Comparison of ENCODE assay signal across 9 cellular contexts in the genomic region with DNA sequence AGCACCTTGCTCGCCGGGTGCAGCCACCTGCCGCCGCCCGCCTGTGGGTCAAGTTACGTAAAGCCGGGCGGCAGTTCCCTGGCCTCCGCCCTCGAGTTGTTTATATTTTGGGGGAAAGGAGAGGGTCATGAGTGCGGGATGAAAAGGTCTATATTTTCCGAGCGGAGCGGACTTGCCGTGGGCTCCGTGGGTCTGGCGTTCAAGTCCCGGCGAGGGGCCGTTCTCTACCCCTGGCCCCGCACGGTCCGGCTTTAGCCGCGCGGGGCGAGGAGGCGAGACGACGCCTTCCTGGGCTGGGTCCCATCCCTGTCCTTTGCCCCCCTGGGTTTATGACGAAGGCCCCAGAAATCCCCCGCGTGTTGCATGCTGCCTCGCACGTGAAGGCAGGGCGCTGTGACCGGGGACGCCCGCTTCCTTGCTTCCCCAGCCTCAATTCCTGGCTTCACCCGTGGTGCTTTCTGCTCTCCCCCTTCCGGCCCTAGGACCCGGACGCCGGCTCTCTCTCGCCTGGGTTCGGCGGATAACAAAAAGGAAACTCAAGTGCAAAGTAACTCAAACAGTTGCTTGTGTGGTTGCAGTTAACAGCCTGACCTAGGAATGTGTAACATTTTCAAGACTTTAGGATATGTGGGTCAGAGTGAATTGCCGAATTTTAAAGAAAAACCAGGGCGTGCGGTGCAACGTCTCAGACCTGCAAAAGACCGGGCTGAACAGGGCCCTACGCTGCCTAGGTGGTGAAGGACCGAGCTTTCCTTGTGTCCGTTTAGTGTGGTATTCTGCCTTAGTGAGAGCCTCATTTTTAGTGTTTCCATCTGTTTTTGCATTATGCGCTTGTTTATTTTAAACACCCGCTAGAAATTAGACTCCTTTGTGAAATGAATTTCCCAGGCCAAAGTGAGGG. TPM values are rescaled to one million over a fixed set of nuclear protein-coding genes. Genes with fewer than 3 reads are reported as not detected.
DNase-seq lines count a peak whose midpoint lies in the region; ATAC-seq, FAIRE-seq and TF ChIP-seq lines count a peak whose summit lies in the region.
"Had no signal": no experiment of that assay in that cellular context is flagged by ENCODE, and none has a peak within 500 bp of the region (broad histone marks: within the 10 kb centered on the region; RNA-seq: fewer than 3 reads in every experiment).

No MANE protein-coding gene starts in this region.

- FAIRE-seq in GM12891 (lab: Jason Lieb, UNC): no peak
- FAIRE-seq: islet of Langerhans had no signal

- TF ChIP-seq POLR2A in GM12891 (IDR thresholded peaks at IDR 0.05; ENCODE audit: low read depth, low read length): no peak

- peak; percentile 39 for DNase-seq in GM12891 (ENCODE audit: insufficient read length, low spot score)
- DNase-seq in NCI-H526 (lab: John Stamatoyannopoulos, UW): peak; percentile 40 to 58
- DNase-seq in activated CD8-positive, alpha-beta memory T cell treated with anti-CD3 and anti-CD28 coated beads, Interleukin-2, amount 50 U/mL, for 24 hours (ENCODE audit: extremely low read depth): peak; percentile 17
- DNase-seq in epithelial cell of esophagus (ENCODE audit: low read depth): peak; percentile 33
- peak; percentile 17 for DNase-seq in mucosa of gallbladder (ENCODE audit: low spot score)
- DNase-seq in stimulated activated CD8-positive, alpha-beta memory T cell treated with anti-CD3 and anti-CD28 coated beads, Interleukin-7, amount 100 ng/mL, for 1 hour (ENCODE audit: low read depth in 2 of 2): peak; percentile 13 to 16
- no peak for DNase-seq in NCI-H2081 treated with DMSO at 0.1 percent for 48 hours (lab: John Stamatoyannopoulos, UW)

- H3K4me3 ChIP-seq in epithelial cell of esophagus (ENCODE audit: low read length): peak overlapping the region; percentile 87

- no peak for TF ChIP-seq CTCF in epithelial cell of esophagus (IDR thresholded peaks at IDR 0.05; ENCODE audit: insufficient read depth, low read depth, low read length, missing control alignments)

- peak; percentile 12 for ATAC-seq in HG02840 (IDR thresholded peaks at IDR 0.05; ENCODE audit: low FRiP score, unreplicated experiment)

TF ChIP-seq in GM12891, 5 proteins besides CTCF, POLR2A, EP300 and RAD21:
- TF ChIP-seq TAF1 (IDR thresholded peaks at IDR 0.05; ENCODE audit: low read depth, low read length) (no peak), PAX5 (IDR thresholded peaks at IDR 0.05; ENCODE audit: insufficient read depth, low read length, severe bottlenecking) (peak; percentile 46), SPI1 (IDR thresholded peaks at IDR 0.05; ENCODE audit: low read depth, low read length) (no peak), POLR2AphosphoS5 (IDR thresholded peaks at IDR 0.05; ENCODE audit: low read depth, low read length) (no peak), POU2F2 (IDR thresholded peaks at IDR 0.05; ENCODE audit: low read depth, low read length) (no peak)

RNA-seq across cellular contexts. Expression of a gene that starts 0.8 kb away (rescaled TPM):
- 9.0 TPM for polyA plus RNA-seq in GM12891 (2012; ENCODE audit: low read depth, missing spikeins)
- total RNA-seq in mucosa of gallbladder: 83.3 TPM
